9 cellular contexts compared by ENCODE assay signal in genomic region chr17:8186787-8187516, GRCh38. TPM values are rescaled to one million over a fixed set of nuclear protein-coding genes. Genes with fewer than 3 reads are reported as not detected.
DNase-seq lines count a peak whose midpoint lies in the region; ATAC-seq and TF ChIP-seq lines count a peak whose summit lies in the region.
"Had no signal": no experiment of that assay in that cellular context is flagged by ENCODE, and none has a peak within 500 bp of the region (broad histone marks: within the 10 kb centered on the region; RNA-seq: fewer than 3 reads in every experiment).

No MANE protein-coding gene starts in this region.

- peaks cover 19% of the 10 kb centered on the region for H3K27me3 ChIP-seq in H7 (ENCODE audit: control insufficient read depth, insufficient read depth, low read length)
- no peaks in the 10 kb centered on the region for H3K27me3 ChIP-seq in parathyroid adenoma (ENCODE audit: control insufficient read depth, insufficient read depth, low read length)
- no peaks in the 10 kb centered on the region for H3K27me3 ChIP-seq in thyroid gland

- TF ChIP-seq CTCF in parathyroid adenoma (IDR thresholded peaks at IDR 0.05) = peak; percentile 56
- peak in 2 of 6 experiments; percentile 26 to 38 for TF ChIP-seq CTCF in thyroid gland (IDR thresholded peaks at IDR 0.05)

- H3K27ac ChIP-seq in parathyroid adenoma (peak overlapping the region; percentile 97), thyroid gland (peak overlapping the region; percentile 91 to 99 (median 96))

- POLR2A ChIA-PET in activated naive CD8-positive, alpha-beta T cell treated with anti-CD3 and anti-CD28 coated beads, Interleukin-2, amount 10 ng/mL, durations not matched to agents 7 days and 5 days (lab: Charles Lee) = interaction anchor here (1.4 to 9.0 kb wide), 11 partner anchors 10 to 108 kb away, joined by 3 to 130 read pairs (median 20); partner anchors contain the start of genes AURKB, CTC1, PFAS and SLC25A35

- peak; percentile 71 for DNase-seq in COR-L47 (lab: John Stamatoyannopoulos, UW)
- DNase-seq in H7 = peak; percentile 85
- DNase-seq in NCI-H128 (lab: John Stamatoyannopoulos, UW; ENCODE audit: unreplicated experiment) = peak; percentile 74
- peak; percentile 71 for DNase-seq in SKM-1 treated with dmso at 0.1 percent for 144 hours (lab: John Stamatoyannopoulos, UW; ENCODE audit: unreplicated experiment)
- peak; percentile 94 for DNase-seq in activated naive CD8-positive, alpha-beta T cell treated with anti-CD3 and anti-CD28 coated beads, Interleukin-2, amount 10 ng/mL, durations not matched to agents 7 days and 5 days
- DNase-seq in cardiac septum (ENCODE audit: low spot score) = peak; percentile 95
- peak; percentile 94 to 95 for DNase-seq in thyroid gland

- H3K4me3 ChIP-seq in H7 (ENCODE audit: insufficient read depth, low read depth, low read length) (peak overlapping the region; percentile 94), parathyroid adenoma (ENCODE audit: low read depth, low read length) (peak overlapping the region; percentile 83), thyroid gland (replicated peaks in 1 of 3) (peak overlapping the region in 2 of 3 donors; percentile 74 to 76)

- no peak overlapping the region for H3K27ac Mint-ChIP-seq in activated naive CD8-positive, alpha-beta T cell treated with anti-CD3 and anti-CD28 coated beads, Interleukin-2, amount 10 ng/mL, durations not matched to agents 7 days and 5 days
- H3K27ac Mint-ChIP-seq: activated naive CD8-positive, alpha-beta T cell had no signal

- peaks cover 14% of the 10 kb centered on the region for H3K4me1 Mint-ChIP-seq in activated naive CD8-positive, alpha-beta T cell treated with anti-CD3 and anti-CD28 coated beads, Interleukin-2, amount 10 ng/mL, durations not matched to agents 7 days and 5 days

- peak overlapping the region; percentile 78 for H3K4me2 ChIP-seq in parathyroid adenoma (ENCODE audit: low read length)

- intact Hi-C loops in cardiac septum (cut with DNase I) (loop anchor here (1.0 to 5.0 kb wide), 4 partner anchors 30 to 68 kb away; partner anchors contain the start of gene ALOXE3), thyroid gland (cut with DNase I) (loop anchor here (10.0 kb wide), 2 partner anchors 62 to 108 kb away; partner anchors contain the start of genes HES7 and SLC25A35)

- no peaks in the 10 kb centered on the region for H3K79me2 ChIP-seq in parathyroid adenoma

- peaks cover 9% of the 10 kb centered on the region for H3K27me3 Mint-ChIP-seq in activated naive CD8-positive, alpha-beta T cell treated with anti-CD3 and anti-CD28 coated beads, Interleukin-2, amount 10 ng/mL, durations not matched to agents 7 days and 5 days
- H3K27me3 Mint-ChIP-seq: activated naive CD8-positive, alpha-beta T cell had no signal

- H3K9me3 ChIP-seq in parathyroid adenoma (ENCODE audit: control insufficient read depth, low read length) (no peaks in the 10 kb centered on the region), thyroid gland (no peaks in the 10 kb centered on the region)

- no peaks in the 10 kb centered on the region for H3K36me3 Mint-ChIP-seq in activated naive CD8-positive, alpha-beta T cell treated with anti-CD3 and anti-CD28 coated beads, Interleukin-2, amount 10 ng/mL, durations not matched to agents 7 days and 5 days
- H3K36me3 Mint-ChIP-seq: activated naive CD8-positive, alpha-beta T cell had no signal

- peak overlapping the region; percentile 92 for H2AFZ ChIP-seq in parathyroid adenoma

- H3K4me1 ChIP-seq in parathyroid adenoma = peaks cover 22% of the 10 kb centered on the region
- peaks cover 20 to 33% of the 10 kb centered on the region in 2 donors for H3K4me1 ChIP-seq in thyroid gland

- H3K9me3 Mint-ChIP-seq in activated naive CD8-positive, alpha-beta T cell treated with anti-CD3 and anti-CD28 coated beads, Interleukin-2, amount 10 ng/mL, durations not matched to agents 7 days and 5 days = no peaks in the 10 kb centered on the region

- ATAC-seq in activated naive CD8-positive, alpha-beta T cell treated with anti-CD3 and anti-CD28 coated beads, Interleukin-2, amount 10 ng/mL, durations not matched to agents 7 days and 5 days (ENCODE audit: low read depth) = peak; percentile 41

- H3K4me3 Mint-ChIP-seq in activated naive CD8-positive, alpha-beta T cell treated with anti-CD3 and anti-CD28 coated beads, Interleukin-2, amount 10 ng/mL, durations not matched to agents 7 days and 5 days = no peak overlapping the region
- H3K4me3 Mint-ChIP-seq: activated naive CD8-positive, alpha-beta T cell had no signal

- no peak overlapping the region for H3K9ac ChIP-seq in parathyroid adenoma

- H3K36me3 ChIP-seq in H7 (replicated peaks; ENCODE audit: control insufficient read depth, insufficient read depth, low read length) (no peaks in the 10 kb centered on the region), parathyroid adenoma (ENCODE audit: control insufficient read depth, insufficient read depth, low read length) (no peaks in the 10 kb centered on the region), thyroid gland (no peaks in the 10 kb centered on the region)

- WGBS in thyroid gland, 2 donors = 1 to 2% methylated on average over 32 of the region's 32 CpGs

- TF ChIP-seq POLR2A in thyroid gland (IDR thresholded peaks at IDR 0.05) = no peak

RNA-seq across cellular contexts. Expression of gene BORCS6, which starts 3.0 kb away (rescaled TPM):
- total RNA-seq in H7 (2014; rRNA removed; shearing (Covaris generic)) = 9.9 and 10.7 TPM in 2 replicates
- total RNA-seq in activated naive CD8-positive, alpha-beta T cell treated with anti-CD3 and anti-CD28 coated beads, Interleukin-2, amount 10 ng/mL, durations not matched to agents 7 days and 5 days = 10 to 100 TPM; 15.7 to 16.5 TPM
- total RNA-seq in cardiac septum (6.8 TPM), thyroid gland (10 to 100 TPM in 3 of 4 donors, 1 to 10 TPM in 1; 7.7 to 17.0 (median 15.5) TPM)

RNA-seq across cellular contexts. Expression of gene TMEM107, which starts 10.8 kb away (rescaled TPM):
- 27.7 and 40.7 TPM in 2 replicates for total RNA-seq in H7 (2014; rRNA removed; shearing (Covaris generic))
- total RNA-seq in activated naive CD8-positive, alpha-beta T cell treated with anti-CD3 and anti-CD28 coated beads, Interleukin-2, amount 10 ng/mL, durations not matched to agents 7 days and 5 days = 10 to 100 TPM; 39.5 to 46.4 TPM
- total RNA-seq in cardiac septum = 8.7 TPM
- 10 to 100 TPM; 19.7 to 34.7 (median 32.2) TPM for total RNA-seq in thyroid gland

RNA-seq across cellular contexts. Expression of gene AURKB, which starts 23.4 kb away (rescaled TPM):
- total RNA-seq in H7 (2014; rRNA removed; shearing (Covaris generic)) = 209 and 254 TPM in 2 replicates
- total RNA-seq in activated naive CD8-positive, alpha-beta T cell treated with anti-CD3 and anti-CD28 coated beads, Interleukin-2, amount 10 ng/mL, durations not matched to agents 7 days and 5 days = 100 to 1,000 TPM; 128 to 152 TPM
- 0.83 TPM for total RNA-seq in cardiac septum
- 1 to 10 TPM in 1 of 4 donors, not detected in 3; 6.0 TPM for total RNA-seq in thyroid gland

RNA-seq across cellular contexts. Expression of gene VAMP2, which starts 24.2 kb away (rescaled TPM):
- total RNA-seq in H7 (2014; rRNA removed; shearing (Covaris generic)) = 7.3 and 10.5 TPM in 2 replicates
- 100 to 1,000 TPM; 116 to 118 TPM for total RNA-seq in activated naive CD8-positive, alpha-beta T cell treated with anti-CD3 and anti-CD28 coated beads, Interleukin-2, amount 10 ng/mL, durations not matched to agents 7 days and 5 days
- total RNA-seq in cardiac septum = 63.9 TPM
- 10 to 100 TPM; 30.6 to 35.2 (median 33.4) TPM for total RNA-seq in thyroid gland

RNA-seq across cellular contexts. Expression of gene PER1, which starts 34.7 kb away (rescaled TPM):
- 19.2 and 32.4 TPM in 2 replicates for total RNA-seq in H7 (2014; rRNA removed; shearing (Covaris generic))
- total RNA-seq in activated naive CD8-positive, alpha-beta T cell treated with anti-CD3 and anti-CD28 coated beads, Interleukin-2, amount 10 ng/mL, durations not matched to agents 7 days and 5 days = 10 to 100 TPM; 52.7 to 53.6 TPM
- total RNA-seq in cardiac septum (47.8 TPM), thyroid gland (100 to 1,000 TPM in 3 of 4 donors, 10 to 100 TPM in 1; 85.2 to 148 (median 137) TPM)

Comparison
In these comparisons a context has a peak if more than half of its experiments do, and no peak if none do; other contexts are left out.
1. Peak in every context shown above with its lines: DNase-seq, ATAC-seq, H3K4me3 ChIP-seq and H3K27ac ChIP-seq.
2. RNA of gene AURKB, which starts 23.4 kb away (total RNA-seq): 209 to 254 TPM in H7 and 128 to 152 TPM in activated naive CD8-positive, alpha-beta T cell treated with anti-CD3 and anti-CD28 coated beads, Interleukin-2, amount 10 ng/mL, durations not matched to agents 7 days and 5 days; 0.83 TPM in cardiac septum (single experiment) and 6.0 TPM in thyroid gland; every median in the first group is over 10 times any median in the second.